8 cellular contexts compared by ENCODE assay signal in genomic region chr4:163107754-163108153, GRCh38. TPM values are rescaled to one million over a fixed set of nuclear protein-coding genes. Genes with fewer than 3 reads are reported as not detected.
DNase-seq lines count a peak whose midpoint lies in the region; ATAC-seq, FAIRE-seq and TF ChIP-seq lines count a peak whose summit lies in the region.

No MANE protein-coding gene starts in this region.

- intact Hi-C loops in CD8-positive, alpha-beta T cell (cut with DNase I, micrococcal nuclease): loop anchor here in 1 of 2 experiments (5.0 kb wide), 1 partner anchor 440 kb away; no protein-coding TSS in a partner anchor
- intact Hi-C loops in left ventricle myocardium inferior (cut with micrococcal nuclease): no loop called here

- POLR2A ChIA-PET in CD8-positive, alpha-beta T cell (lab: Charles Lee): no interaction called here

- no peak overlapping the region for H3K27ac Mint-ChIP-seq in CD8-positive, alpha-beta T cell

- peak; percentile 87 for FAIRE-seq in A204.1 (lab: Jason Lieb, UNC)

- H3K27me3 ChIP-seq in Karpas-422 (ENCODE audit: low read length) (no peaks in the 10 kb centered on the region), left ventricle myocardium inferior (ENCODE audit: low read depth) (no peaks in the 10 kb centered on the region)
- no peaks in the 10 kb centered on the region for H3K27me3 ChIP-seq in CD8-positive, alpha-beta T cell (ENCODE audit: insufficient read depth, low read length)

- no peak overlapping the region for H3K4me3 ChIP-seq in Karpas-422 (ENCODE audit: low read length)
- H3K4me3 ChIP-seq in CD8-positive, alpha-beta T cell (ENCODE audit: low read depth, low read length): no peak overlapping the region
- no peak overlapping the region for H3K4me3 ChIP-seq in left ventricle myocardium inferior

- no peaks in the 10 kb centered on the region; the same call in 1 of the 2 replicates for H3K36me3 ChIP-seq in Karpas-422 (ENCODE audit: insufficient read depth, low read length)
- H3K36me3 ChIP-seq in CD8-positive, alpha-beta T cell (ENCODE audit: insufficient read depth, low read length): no peaks in the 10 kb centered on the region
- H3K36me3 ChIP-seq in left ventricle myocardium inferior: peaks cover 6% of the 10 kb centered on the region

- CTCF ChIA-PET in CD8-positive, alpha-beta T cell (lab: Charles Lee): no interaction called here

- H3K9ac ChIP-seq in Karpas-422 (ENCODE audit: low read length): no peak overlapping the region

- H3K4me1 ChIP-seq in Karpas-422 (ENCODE audit: low read length) (peaks cover 4% of the 10 kb centered on the region; the same call in 1 of the 2 replicates), left ventricle myocardium inferior (no peaks in the 10 kb centered on the region)
- no peaks in the 10 kb centered on the region for H3K4me1 ChIP-seq in CD8-positive, alpha-beta T cell (ENCODE audit: insufficient read depth, low read length)

- peaks cover under 1% of the 10 kb centered on the region for H3K36me3 Mint-ChIP-seq in CD8-positive, alpha-beta T cell

- no peaks in the 10 kb centered on the region for H4K20me1 ChIP-seq in Karpas-422 (ENCODE audit: insufficient read depth, low read depth, low read length)

- no peaks in the 10 kb centered on the region for H3K79me2 ChIP-seq in Karpas-422 (ENCODE audit: low read length)

- peaks cover 5% of the 10 kb centered on the region for H3K4me1 Mint-ChIP-seq in CD8-positive, alpha-beta T cell (ENCODE audit: low read depth)

- peak; percentile 54 for ATAC-seq in GM19351 (IDR thresholded peaks at IDR 0.05; ENCODE audit: unreplicated experiment)
- no peak for ATAC-seq in CD8-positive, alpha-beta T cell

- no peak overlapping the region for H3K4me3 Mint-ChIP-seq in CD8-positive, alpha-beta T cell

- H3K27ac ChIP-seq in Karpas-422 (ENCODE audit: low read length) (no peak overlapping the region), left ventricle myocardium inferior (replicated peaks) (no peak overlapping the region)
- H3K27ac ChIP-seq in CD8-positive, alpha-beta T cell (ENCODE audit: low read depth, low read length): no peak overlapping the region

- peak; percentile 65 for DNase-seq in Karpas-422
- peak; percentile 55 to 56 for DNase-seq in dermis microvascular lymphatic vessel endothelial cell (ENCODE audit: low read depth in 2 of 2)
- no peak for DNase-seq in UCSD-AML1 (lab: John Stamatoyannopoulos, UW; ENCODE audit: unreplicated experiment)
- no peak for DNase-seq in CD8-positive, alpha-beta T cell
- DNase-seq in left ventricle myocardium inferior: no peak
- DNase-seq in NCI-H2081 treated with DMSO at 0.1 percent for 48 hours (lab: John Stamatoyannopoulos, UW): no peak

- no peak for TF ChIP-seq CTCF in CD8-positive, alpha-beta T cell (IDR thresholded peaks at IDR 0.05)
- TF ChIP-seq CTCF in left ventricle myocardium inferior (IDR thresholded peaks at IDR 0.05; ENCODE audit: borderline replicate concordance): no peak

- no peak overlapping the region for H3K4me2 ChIP-seq in Karpas-422 (ENCODE audit: low read depth, low read length, poor library complexity, severe bottlenecking)

- H3K9me3 Mint-ChIP-seq in CD8-positive, alpha-beta T cell: no peaks in the 10 kb centered on the region

- H3K9me3 ChIP-seq in Karpas-422 (ENCODE audit: low read length) (no peaks in the 10 kb centered on the region), left ventricle myocardium inferior (replicated peaks) (no peaks in the 10 kb centered on the region)
- H3K9me3 ChIP-seq in CD8-positive, alpha-beta T cell (ENCODE audit: low read length): no peaks in the 10 kb centered on the region

- no peaks in the 10 kb centered on the region for H3K27me3 Mint-ChIP-seq in CD8-positive, alpha-beta T cell (ENCODE audit: low read depth)

- H2AFZ ChIP-seq in Karpas-422 (ENCODE audit: low read length): no peak overlapping the region

- no peaks in the 10 kb centered on the region for H3K9me2 ChIP-seq in Karpas-422 (replicated peaks; ENCODE audit: insufficient read depth, low read length)

RNA-seq across cellular contexts. Expression of gene NAF1, which starts 58.9 kb away (rescaled TPM):
- 31.9 and 33.1 TPM in 2 replicates for total RNA-seq in Karpas-422 (2014; rRNA removed; shearing (Covaris generic); ENCODE audit: low replicate concordance)
- total RNA-seq in dermis microvascular lymphatic vessel endothelial cell (5.8 and 7.3 TPM in 2 replicates), left ventricle myocardium inferior (11.4 TPM)
- 10 to 100 TPM; 54.8 to 55.5 TPM for total RNA-seq in CD8-positive, alpha-beta T cell

Comparison
In these comparisons a context has a peak if more than half of its experiments do, and no peak if none do; other contexts are left out.
1. DNase-seq: peak in Karpas-422 (single experiment) and dermis microvascular lymphatic vessel endothelial cell (2 of 2); none in UCSD-AML1 (single experiment), CD8-positive, alpha-beta T cell (0 of 7), left ventricle myocardium inferior (single experiment) and NCI-H2081 treated with DMSO at 0.1 percent for 48 hours (single experiment).